12 cellular contexts compared by ENCODE assay signal in genomic region chr1:229059671-229060079, GRCh38.
DNase-seq lines count a peak whose midpoint lies in the region; ATAC-seq, FAIRE-seq and TF ChIP-seq lines count a peak whose summit lies in the region.
"Had no signal": no experiment of that assay in that cellular context is flagged by ENCODE, and none has a peak within 500 bp of the region (broad histone marks: within the 10 kb centered on the region; RNA-seq: fewer than 3 reads in every experiment).

No MANE protein-coding gene starts in this region.

- peak overlapping the region; percentile 50 for H2AFZ ChIP-seq in HepG2 (ENCODE audit: low read length)

- FAIRE-seq in HepG2 (lab: Jason Lieb, UNC) (no peak), GM19239 (lab: Jason Lieb, UNC) (no peak)

- H3K4me1 ChIP-seq in breast epithelium (peaks cover 7 to 25% of the 10 kb centered on the region in 2 donors), HepG2 (ENCODE audit: insufficient read depth, low read length) (peaks cover 71% of the 10 kb centered on the region), spleen (peaks cover 0 to 75% (median 49%) of the 10 kb centered on the region in 6 donors)

- H3K4me3 ChIP-seq in breast epithelium: peak overlapping the region in 1 of 3 donors; percentile 20
- H3K4me3 ChIP-seq in HepG2 (replicated peaks in 1 of 3; ENCODE audit: insufficient read depth in 1 of 3, low read depth in 2 of 3, low read length in 3 of 3): no peak overlapping the region
- H3K4me3 ChIP-seq in spleen: no peak overlapping the region
- H3K4me3 ChIP-seq: skin epidermis had no signal

- TF ChIP-seq RAD21 in HepG2 (CRISPR knock-in tag; IDR thresholded peaks at IDR 0.05): no peak

- in situ Hi-C loops in HepG2 (cut with HindIII; ENCODE audit: extremely low pct_ligation_motif_present, low pct_unique_long_range_greater_than_20kb): no loop called here

- H3K4me2 ChIP-seq in HepG2 (ENCODE audit: low read depth, low read length): peak overlapping the region; percentile 27; the same call in 1 of the 2 replicates
- H3K4me2 ChIP-seq: KMS-11 had no signal

- no peak overlapping the region; the same call in 1 of the 2 replicates for H3K9ac ChIP-seq in HepG2 (ENCODE audit: insufficient read depth, low read depth, low read length)
- H3K9ac ChIP-seq: KMS-11 had no signal

- DNase-seq in GM03348 (ENCODE audit: low spot score) (peak; percentile 11), breast epithelium (ENCODE audit: low spot score in 2 of 2) (no peak), HepG2 (ENCODE audit: low spot score) (no peak), spleen (peak; percentile 85), GM19239 (ENCODE audit: insufficient read length, low spot score) (no peak), KG1 (lab: John Stamatoyannopoulos, UW) (no peak), NCI-H2196 treated with DMSO at 0.1 percent for 48 hours (lab: John Stamatoyannopoulos, UW; ENCODE audit: unreplicated experiment) (no peak), NCI-H128 (lab: John Stamatoyannopoulos, UW; ENCODE audit: unreplicated experiment) (no peak)
- DNase-seq: DND-41 had no signal

- TF ChIP-seq POLR2A in breast epithelium (IDR thresholded peaks at IDR 0.05) (no peak), HepG2 (IDR thresholded peaks at IDR 0.05; ENCODE audit: insufficient read depth in 1 of 2, low read depth in 2 of 2, low read length in 2 of 2) (no peak), spleen (IDR thresholded peaks at IDR 0.05) (no peak)

- peak overlapping the region; percentile 87 to 90 for H3K27ac ChIP-seq in breast epithelium
- H3K27ac ChIP-seq in HepG2 (ENCODE audit: extremely low read length, insufficient read depth, low read length): peak overlapping the region; percentile 4
- H3K27ac ChIP-seq in spleen: peak overlapping the region in 7 of 8 donors; percentile 42 to 79 (median 73)
- H3K27ac ChIP-seq: KMS-11 had no signal

- no peaks in the 10 kb centered on the region for H4K20me1 ChIP-seq in HepG2 (ENCODE audit: insufficient read depth, low read length)

- H3K36me3 ChIP-seq in breast epithelium: no peaks in the 10 kb centered on the region
- no peaks in the 10 kb centered on the region for H3K36me3 ChIP-seq in HepG2 (replicated peaks in 1 of 2; ENCODE audit: control insufficient read depth in 1 of 2, insufficient read depth in 2 of 2, low read length in 2 of 2)
- H3K36me3 ChIP-seq in spleen: no peaks in the 10 kb centered on the region

- H3K79me2 ChIP-seq in HepG2 (ENCODE audit: insufficient read depth, low read length): no peaks in the 10 kb centered on the region

- peak; percentile 28 for ATAC-seq in HepG2
- ATAC-seq: WTC11 had no signal

- WGBS in HepG2 (ENCODE audit: low lambda C conversion rate): 27% methylated on average over 9 of the region's 9 CpGs
- 25 to 45% (median 33%) methylated on average over 9 of the region's 9 CpGs for WGBS in spleen, 5 donors

- TF ChIP-seq EP300 in HepG2 (IDR thresholded peaks at IDR 0.05; ENCODE audit: low read depth in 2 of 2, low read length in 2 of 2): no peak
- TF ChIP-seq EP300 in HepG2 (CRISPR knock-in tag; IDR thresholded peaks at IDR 0.05; ENCODE audit: borderline replicate concordance): no peak

- CTCF ChIA-PET in HepG2 (lab: Yijun Ruan, JAX; ENCODE audit: low intra/inter-chr PET ratio, low total read pairs): no interaction called here

- POLR2A ChIA-PET in HepG2 (lab: Yijun Ruan, JAX): interaction anchor here (0.9 to 1.4 kb wide), 2 partner anchors 33 to 49 kb away, joined by 3 read pairs; no protein-coding TSS in a partner anchor

- BruUV-seq in HepG2 (replicated peaks; lab: Mats Ljungman, UMichigan): no TSS peak

- TF ChIP-seq CTCF in breast epithelium (IDR thresholded peaks at IDR 0.05): no peak
- TF ChIP-seq CTCF in HepG2 (CRISPR knock-in tag; IDR thresholded peaks at IDR 0.05): no peak
- TF ChIP-seq CTCF in spleen (IDR thresholded peaks at IDR 0.05 in 8 of 11, conservative IDR thresholded peaks at IDR 0.05 in 3 of 11): no peak

- H3K9me3 ChIP-seq in breast epithelium (no peaks in the 10 kb centered on the region), HepG2 (ENCODE audit: low read length) (no peaks in the 10 kb centered on the region), spleen (no peaks in the 10 kb centered on the region)

- intact Hi-C loops in breast epithelium (cut with DNase I; ENCODE audit: low total_unique reads): no loop called here
- intact Hi-C loops in HepG2 (cut with micrococcal nuclease; ENCODE audit: unreplicated experiment): loop anchor here (5.0 to 10.0 kb wide), 2 partner anchors 165 to 322 kb away; partner anchors contain the start of gene RHOU
- intact Hi-C loops in spleen (cut with DNase I; ENCODE audit: low total_unique reads): no loop called here

- H3K27me3 ChIP-seq in breast epithelium (no peaks in the 10 kb centered on the region), HepG2 (ENCODE audit: control insufficient read depth in 1 of 2, insufficient read depth in 2 of 2, low read length in 2 of 2) (no peaks in the 10 kb centered on the region), spleen (replicated peaks in 1 of 7) (no peaks in the 10 kb centered on the region)

TF ChIP-seq in HepG2, 621 proteins besides CTCF, POLR2A, EP300 and RAD21:
- TF ChIP-seq BHLHE40 (IDR thresholded peaks at IDR 0.05; ENCODE audit: low read length): peak; percentile 74
- peak; percentile 70 for TF ChIP-seq ZNF687 (CRISPR knock-in tag; IDR thresholded peaks at IDR 0.05)
- TF ChIP-seq ZNF160 (CRISPR knock-in tag; IDR thresholded peaks at IDR 0.05): no peak
- TF ChIP-seq ZNF430 (CRISPR knock-in tag; IDR thresholded peaks at IDR 0.05): 0 out of 2 replicates have a peak, but pooled peaks have one; percentile 33
- TF ChIP-seq SOX13 (IDR thresholded peaks at IDR 0.05): no peak
- TF ChIP-seq SOX13 (CRISPR knock-in tag; conservative IDR thresholded peaks at IDR 0.05 in 1 of 2, IDR thresholded peaks at IDR 0.05 in 1 of 2): peak in 1 of 2 experiments; percentile 7; a peak in 1 of 4 replicates
- TF ChIP-seq BCL6 (CRISPR knock-in tag; IDR thresholded peaks at IDR 0.05): peak; percentile 62
- TF ChIP-seq RARA (CRISPR knock-in tag; IDR thresholded peaks at IDR 0.05): peak; percentile 40; the same call in 1 of the 2 replicates
- 0 out of 2 replicates have a peak, but pooled peaks have one; percentile 61 for TF ChIP-seq ZNF605 (CRISPR knock-in tag; IDR thresholded peaks at IDR 0.05)
- TF ChIP-seq CENPT (CRISPR knock-in tag; IDR thresholded peaks at IDR 0.05; ENCODE audit: low read depth): no peak

Comparison
In these comparisons a context has a peak if more than half of its experiments do, and no peak if none do; other contexts are left out.
1. DNase-seq: peak in GM03348 (single experiment) and spleen (single experiment); none in breast epithelium (0 of 2), HepG2 (single experiment), GM19239 (single experiment), KG1 (single experiment), NCI-H2196 treated with DMSO at 0.1 percent for 48 hours (single experiment) and NCI-H128 (single experiment).
2. H3K27ac ChIP-seq: peak in every context shown above with its lines; median percentile 88 in breast epithelium; 73 in spleen; 4 in HepG2.